ENCODE assay signal across 17 cellular contexts in genomic region chr9:137412431-137412830, GRCh38. TPM values are rescaled to one million over a fixed set of nuclear protein-coding genes. Genes with fewer than 3 reads are reported as not detected.
DNase-seq lines count a peak whose midpoint lies in the region; ATAC-seq, FAIRE-seq and TF ChIP-seq lines count a peak whose summit lies in the region.
"Had no signal": no experiment of that assay in that cellular context is flagged by ENCODE, and none has a peak within 500 bp of the region (broad histone marks: within the 10 kb centered on the region; RNA-seq: fewer than 3 reads in every experiment).

No MANE protein-coding gene starts in this region.

- H3K27ac ChIP-seq in AG04450 (ENCODE audit: low read depth, low read length) (peak overlapping the region; percentile 47), endothelial cell of umbilical vein (ENCODE audit: insufficient read depth, low read depth, low read length) (peak overlapping the region; percentile 97), pancreas (peak overlapping the region; percentile 58 to 75 (median 70))

- peak overlapping the region; percentile 52 for H3K4me2 ChIP-seq in endothelial cell of umbilical vein (ENCODE audit: insufficient read depth, low read length)
- H3K4me2 ChIP-seq: smooth muscle cell had no signal

- no peak for TF ChIP-seq CTCF in AG04450 (IDR thresholded peaks at IDR 0.05; ENCODE audit: low read depth, low read length)
- no peak for TF ChIP-seq CTCF in NB4 (IDR thresholded peaks at IDR 0.05; ENCODE audit: low read depth, low read length)
- TF ChIP-seq CTCF in endothelial cell of umbilical vein (IDR thresholded peaks at IDR 0.05; ENCODE audit: extremely low read depth in 1 of 2, insufficient read depth in 1 of 2, low read depth in 1 of 2, low read length in 2 of 2) = no peak
- no peak for TF ChIP-seq CTCF in pancreas (IDR thresholded peaks at IDR 0.05)
- no peak for TF ChIP-seq CTCF in D721Med (IDR thresholded peaks at IDR 0.05; ENCODE audit: insufficient read depth, missing control alignments)

- in situ Hi-C loops in G401 (cut with HindIII; ENCODE audit: low sequenced_read_pairs) = loop anchor here (10.0 kb wide), 1 partner anchor 98 kb away; no protein-coding TSS in a partner anchor

- no peak overlapping the region for H3K4me3 ChIP-seq in AG04450 (ENCODE audit: low read depth, low read length)
- no peak overlapping the region for H3K4me3 ChIP-seq in NB4 (ENCODE audit: low read depth, low read length)
- no peak overlapping the region for H3K4me3 ChIP-seq in endothelial cell of umbilical vein (replicated peaks in 1 of 3; ENCODE audit: insufficient read depth in 1 of 3, low read depth in 1 of 3, low read length in 3 of 3)
- no peak overlapping the region for H3K4me3 ChIP-seq in pancreas
- H3K4me3 ChIP-seq: smooth muscle cell had no signal

- DNase-seq in AG04450 (ENCODE audit: low read depth, low spot score) (no peak), NB4 (ENCODE audit: low read depth) (peak; percentile 38), endothelial cell of umbilical vein (ENCODE audit: low read depth, low spot score) (no peak), pancreas (peak in 1 of 6 donors; percentile 53), germinal center (ENCODE audit: low spot score) (no peak), G401 (ENCODE audit: low spot score) (no peak), D721Med (ENCODE audit: insufficient read length, low spot score) (no peak)
- DNase-seq: activated naive CD4-positive, alpha-beta T cell treated with anti-CD3 and anti-CD28 coated beads, Interleukin-2, amount 50 U/mL, for 16 hours; DND-41; NCI-H2227 treated with DMSO at 0.1 percent for 48 hours had no signal

- no peak for TF ChIP-seq POLR2A in NB4 (IDR thresholded peaks at IDR 0.05; ENCODE audit: extremely low read depth, insufficient read length)
- no peak for TF ChIP-seq POLR2A in endothelial cell of umbilical vein (IDR thresholded peaks at IDR 0.05; ENCODE audit: low read depth, low read length)

- H3K27me3 ChIP-seq in AG04450 (ENCODE audit: control insufficient read depth, insufficient read depth, low read length) (no peaks in the 10 kb centered on the region), endothelial cell of umbilical vein (ENCODE audit: control insufficient read depth in 2 of 2, insufficient read depth in 2 of 2, low read length in 2 of 2) (no peaks in the 10 kb centered on the region), pancreas (no peaks in the 10 kb centered on the region)
- H3K27me3 ChIP-seq: tibial artery had no signal

- FAIRE-seq in endothelial cell of umbilical vein (lab: Jason Lieb, UNC) (peak; percentile 63), pancreas (lab: Jason Lieb, UNC) (no peak), D721Med (lab: Jason Lieb, UNC) (no peak)
- FAIRE-seq: GM19239, RCC 7860 had no signal

- POLR2A ChIA-PET in AG04450 (lab: Yijun Ruan, JAX) (interaction anchor here (1.3 kb wide), 1 partner anchor 11 kb away, joined by 3 read pairs; the partner anchor contains the start of genes EXD3 and NOXA1), endothelial cell of umbilical vein (lab: Charles Lee) (interaction anchor here (1.0 to 1.1 kb wide), 2 partner anchors 109 to 110 kb away, joined by 3 read pairs; partner anchors contain the start of gene NRARP)

- H2AFZ ChIP-seq in endothelial cell of umbilical vein (ENCODE audit: low read depth, low read length) = no peak overlapping the region

- peak overlapping the region; percentile 78 for H3K9ac ChIP-seq in endothelial cell of umbilical vein (replicated peaks; ENCODE audit: extremely low read depth, insufficient read depth, low read length)

- H3K4me1 ChIP-seq in endothelial cell of umbilical vein (ENCODE audit: control insufficient read depth, extremely low read depth, insufficient read depth, low read length) (peaks cover 26% of the 10 kb centered on the region), pancreas (peaks cover 0 to under 1% (median 0%) of the 10 kb centered on the region in 3 donors)

- no peak for ATAC-seq in pancreas
- ATAC-seq in HG02623 (IDR thresholded peaks at IDR 0.05; ENCODE audit: unreplicated experiment) = no peak

- peaks cover 28% of the 10 kb centered on the region for H3K79me2 ChIP-seq in endothelial cell of umbilical vein (ENCODE audit: control insufficient read depth, insufficient read depth, low read length)

- H3K9me3 ChIP-seq in AG04450 (ENCODE audit: control insufficient read depth, insufficient read depth, low read length) (no peaks in the 10 kb centered on the region; the same call in 1 of the 2 replicates), endothelial cell of umbilical vein (replicated peaks; ENCODE audit: control insufficient read depth, insufficient read depth, low read length) (no peaks in the 10 kb centered on the region), pancreas (no peaks in the 10 kb centered on the region)
- H3K9me3 ChIP-seq: tibial artery had no signal

- H3K9me1 ChIP-seq in endothelial cell of umbilical vein (replicated peaks; ENCODE audit: control insufficient read depth, extremely low read depth, insufficient read depth, low read length) = no peaks in the 10 kb centered on the region

- BruUV-seq in endothelial cell of umbilical vein (replicated peaks; lab: Mats Ljungman, UMichigan) = no TSS peak

- CTCF ChIA-PET in AG04450 (lab: Charles Lee) = interaction anchor here (0.8 to 2.5 kb wide), 3 partner anchors 10 to 126 kb away, joined by 4 to 7 read pairs (median 6); partner anchors contain the start of genes EXD3, NOXA1 and NRARP
- CTCF ChIA-PET in endothelial cell of umbilical vein (lab: Charles Lee) = interaction anchor here (1.2 to 3.2 kb wide), 5 partner anchors 11 to 125 kb away, joined by 3 to 29 read pairs (median 10); partner anchors contain the start of genes EXD3, NOXA1 and NRARP

- intact Hi-C loops in endothelial cell of umbilical vein (cut with micrococcal nuclease) (no loop called here), pancreas (cut with DNase I) (loop anchor here in 1 of 3 donors (5.0 kb wide), 1 partner anchor 130 kb away; no protein-coding TSS in a partner anchor)

- dilution Hi-C loops in endothelial cell of umbilical vein (cut with MboI; ENCODE audit: extremely low pct_ligation_motif_present, low sequenced_read_pairs) = no loop called here

- H3K36me3 ChIP-seq in endothelial cell of umbilical vein (ENCODE audit: control insufficient read depth in 2 of 2, extremely low read depth in 1 of 2, insufficient read depth in 2 of 2, low read length in 2 of 2) (peaks cover 0 to 2% of the 10 kb centered on the region in 2 experiments), pancreas (no peaks in the 10 kb centered on the region)
- H3K36me3 ChIP-seq: tibial artery had no signal

- WGBS in pancreas, 2 donors = 81 to 84% methylated on average over 10 of the region's 10 CpGs

- no peaks in the 10 kb centered on the region for H4K20me1 ChIP-seq in endothelial cell of umbilical vein (replicated peaks; ENCODE audit: control insufficient read depth, extremely low read depth, insufficient read depth, low read length)

RNA-seq across cellular contexts. Expression of gene EXD3, which starts 10.5 kb away (rescaled TPM):
- 4.0 and 5.4 TPM in 2 replicates for polyA plus RNA-seq in AG04450 (2011; rRNA removed)
- 1.5 and 1.7 TPM in 2 replicates for polyA minus RNA-seq in AG04450 (2011; rRNA and poly(A)+ RNA removed)
- 26.6 and 30.3 TPM in 2 replicates for total RNA-seq in endothelial cell of umbilical vein
- polyA plus RNA-seq in endothelial cell of umbilical vein = 17.7 and 24.7 TPM in 2 replicates
- polyA plus RNA-seq in endothelial cell of umbilical vein (2011; cell fraction: cytosol; rRNA removed) = 7.6 and 11.8 TPM in 2 replicates
- 34.8 and 44.7 TPM in 2 replicates for polyA plus RNA-seq in endothelial cell of umbilical vein (2011; cell fraction: nucleus; rRNA removed)
- 12.4 and 21.6 TPM in 2 replicates for polyA plus RNA-seq in endothelial cell of umbilical vein (2012)
- 11.0 and 15.0 TPM in 2 replicates for polyA minus RNA-seq in endothelial cell of umbilical vein
- 4.9 TPM for polyA minus RNA-seq in endothelial cell of umbilical vein (2011; cell fraction: cytosol; rRNA and poly(A)+ RNA removed)
- polyA minus RNA-seq in endothelial cell of umbilical vein (2011; cell fraction: nucleus; rRNA and poly(A)+ RNA removed) = 13.0 and 26.5 TPM in 2 replicates
- 10 to 100 TPM in 3 of 6 donors, 1 to 10 TPM in 3; 8.1 to 16.5 (median 10.4) TPM for total RNA-seq in pancreas
- polyA plus RNA-seq in pancreas = 10 to 100 TPM; 43.1 to 57.3 TPM
- 4.8 and 7.9 TPM in 2 replicates for total RNA-seq in G401 (2014; rRNA removed; shearing (Covaris generic))

RNA-seq across cellular contexts. Expression of gene NOXA1, which starts 10.8 kb away (rescaled TPM):
- polyA plus RNA-seq in AG04450 (2011; rRNA removed) (0.06 and 0.09 TPM in 2 replicates), endothelial cell of umbilical vein (0.40 and 0.51 TPM in 2 replicates), pancreas (10 to 100 TPM; 40.0 to 45.5 TPM)
- polyA minus RNA-seq in AG04450 (2011; rRNA and poly(A)+ RNA removed) = not detected in 2 replicates
- total RNA-seq in endothelial cell of umbilical vein (0.91 and 1.3 TPM in 2 replicates), pancreas (10 to 100 TPM in 3 of 6 donors, 1 to 10 TPM in 3; 6.6 to 15.0 (median 10.0) TPM)
- polyA plus RNA-seq in endothelial cell of umbilical vein (2011; cell fraction: cytosol; rRNA removed) = 0.20 TPM in 1 of 2 replicates, not detected in the other
- polyA plus RNA-seq in endothelial cell of umbilical vein (2011; cell fraction: nucleus; rRNA removed) = 1.6 and 1.7 TPM in 2 replicates
- polyA plus RNA-seq in endothelial cell of umbilical vein (2012) = 0.13 and 0.52 TPM in 2 replicates
- polyA minus RNA-seq in endothelial cell of umbilical vein = 0.13 and 0.19 TPM in 2 replicates
- polyA minus RNA-seq in endothelial cell of umbilical vein (2011; cell fraction: cytosol; rRNA and poly(A)+ RNA removed) = 1.8 TPM
- polyA minus RNA-seq in endothelial cell of umbilical vein (2011; cell fraction: nucleus; rRNA and poly(A)+ RNA removed) = 0.67 TPM in 1 of 2 replicates, not detected in the other
- 0.18 TPM in 1 of 2 replicates, not detected in the other for total RNA-seq in G401 (2014; rRNA removed; shearing (Covaris generic))

RNA-seq across cellular contexts. Expression of gene ENTPD8, which starts 28.7 kb away (rescaled TPM):
- polyA plus RNA-seq in AG04450 (2011; rRNA removed) (not detected in 2 replicates), endothelial cell of umbilical vein (0.44 and 0.45 TPM in 2 replicates), pancreas (1 to 10 TPM; 3.9 to 4.7 TPM)
- polyA minus RNA-seq in AG04450 (2011; rRNA and poly(A)+ RNA removed) = not detected in 2 replicates
- total RNA-seq in endothelial cell of umbilical vein (0.42 and 0.51 TPM in 2 replicates), pancreas (1 to 10 TPM in 5 of 6 donors, under 1 TPM in 1; 0.98 to 3.8 (median 1.3) TPM)
- polyA plus RNA-seq in endothelial cell of umbilical vein (2011; cell fraction: cytosol; rRNA removed) = 0.14 and 0.21 TPM in 2 replicates
- 2.5 and 3.6 TPM in 2 replicates for polyA plus RNA-seq in endothelial cell of umbilical vein (2011; cell fraction: nucleus; rRNA removed)
- polyA plus RNA-seq in endothelial cell of umbilical vein (2012) = 0.12 and 0.14 TPM in 2 replicates
- not detected in 2 replicates for polyA minus RNA-seq in endothelial cell of umbilical vein
- not detected for polyA minus RNA-seq in endothelial cell of umbilical vein (2011; cell fraction: cytosol; rRNA and poly(A)+ RNA removed)
- polyA minus RNA-seq in endothelial cell of umbilical vein (2011; cell fraction: nucleus; rRNA and poly(A)+ RNA removed) = 0.24 TPM in 1 of 2 replicates, not detected in the other
- 1.6 and 1.9 TPM in 2 replicates for total RNA-seq in G401 (2014; rRNA removed; shearing (Covaris generic))
- total RNA-seq: natural killer cell, smooth muscle cell had no signal
- polyA plus RNA-seq: immature natural killer cell, smooth muscle cell had no signal

RNA-seq across cellular contexts. Expression of gene NSMF, which starts 46.7 kb away (rescaled TPM):
- polyA plus RNA-seq in AG04450 (2011; rRNA removed) (20.7 and 27.6 TPM in 2 replicates), endothelial cell of umbilical vein (53.7 and 66.9 TPM in 2 replicates), pancreas (10 to 100 TPM; 68.6 to 81.0 TPM)
- 17.5 and 27.3 TPM in 2 replicates for polyA minus RNA-seq in AG04450 (2011; rRNA and poly(A)+ RNA removed)
- total RNA-seq in endothelial cell of umbilical vein (43.3 and 45.4 TPM in 2 replicates), pancreas (10 to 100 TPM; 22.0 to 34.4 (median 26.3) TPM)
- 31.4 and 40.5 TPM in 2 replicates for polyA plus RNA-seq in endothelial cell of umbilical vein (2011; cell fraction: cytosol; rRNA removed)
- 152 and 169 TPM in 2 replicates for polyA plus RNA-seq in endothelial cell of umbilical vein (2011; cell fraction: nucleus; rRNA removed)
- 46.1 and 63.1 TPM in 2 replicates for polyA plus RNA-seq in endothelial cell of umbilical vein (2012)
- 18.8 and 27.5 TPM in 2 replicates for polyA minus RNA-seq in endothelial cell of umbilical vein
- 31.5 TPM for polyA minus RNA-seq in endothelial cell of umbilical vein (2011; cell fraction: cytosol; rRNA and poly(A)+ RNA removed)
- polyA minus RNA-seq in endothelial cell of umbilical vein (2011; cell fraction: nucleus; rRNA and poly(A)+ RNA removed) = 23.9 and 33.3 TPM in 2 replicates
- total RNA-seq in G401 (2014; rRNA removed; shearing (Covaris generic)) = 76.9 and 96.6 TPM in 2 replicates

Comparison
In these comparisons a context has a peak if more than half of its experiments do, and no peak if none do; other contexts are left out.
1. H3K27ac ChIP-seq: peak in every context shown above with its lines; median percentile 97 in endothelial cell of umbilical vein; 70 in pancreas; 47 in AG04450.